Comparison of ENCODE assay signal across 8 cellular contexts in genomic region chr19:12333162-12334159, GRCh38. TPM values are rescaled to one million over a fixed set of nuclear protein-coding genes. Genes with fewer than 3 reads are reported as not detected.
DNase-seq lines count a peak whose midpoint lies in the region; ATAC-seq, FAIRE-seq and TF ChIP-seq lines count a peak whose summit lies in the region.

TSS of gene ZNF563 (minus strand) at chr19:12333633. CDS start at chr19:12333482, 151 bp downstream.

- H3K4me3 ChIP-seq in bronchial epithelial cell (ENCODE audit: low read depth, low read length) (peak within 1 kb of the TSS; percentile 57), skin epidermis (peak within 1 kb of the TSS; percentile 67 to 89 (median 79))

- H3K4me1 Mint-ChIP-seq in WTC11: peaks cover 25% of the 10 kb centered on the region

- ATAC-seq in HG02938 (IDR thresholded peaks at IDR 0.05; ENCODE audit: unreplicated experiment) (peak; percentile 89), WTC11 (peak; percentile 100)

- peak within 1 kb of the TSS; percentile 62 to 98 (median 95) for H3K27ac ChIP-seq in skin epidermis

- H3K36me3 ChIP-seq in bronchial epithelial cell (ENCODE audit: control insufficient read depth, insufficient read depth, low read length): no peaks in the 10 kb centered on the region

- DNase-seq in GM18507 (ENCODE audit: extremely low spot score, insufficient read length, low read depth) (peak; percentile 86), NCI-H2081 (lab: John Stamatoyannopoulos, UW) (peak; percentile 93 to 96), WTC11 (ENCODE audit: low spot score) (peak; percentile 99), bronchial epithelial cell (ENCODE audit: low read depth) (peak; percentile 90), iPS-NIHi11 (ENCODE audit: low spot score) (peak; percentile 96), cortex of kidney (lab: John Stamatoyannopoulos, UW) (no peak)

- peak within 1 kb of the TSS; percentile 96 for H3K4me3 Mint-ChIP-seq in WTC11

- H3K27me3 Mint-ChIP-seq in WTC11 (ENCODE audit: low read depth): peaks cover 11% of the 10 kb centered on the region

- peak; percentile 97 for FAIRE-seq in GM18507 (lab: Jason Lieb, UNC)
- no peak for FAIRE-seq in bronchial epithelial cell (lab: Jason Lieb, UNC)

- no peaks in the 10 kb centered on the region for H3K27me3 ChIP-seq in bronchial epithelial cell (ENCODE audit: control insufficient read depth, insufficient read depth, low read length)

- no peaks in the 10 kb centered on the region for H3K9me3 Mint-ChIP-seq in WTC11

- POLR2A ChIA-PET in WTC11 (lab: Charles Lee): interaction anchor here (0.7 to 1.6 kb wide), 9 partner anchors 26 to 151 kb away, joined by 3 to 7 read pairs (median 4); partner anchors contain the start of genes ZNF44, ZNF442, ZNF709 and ZNF799

- TF ChIP-seq CTCF in WTC11 (IDR thresholded peaks at IDR 0.05) (no peak), bronchial epithelial cell (IDR thresholded peaks at IDR 0.05; ENCODE audit: insufficient read depth, low read length, severe bottlenecking) (no peak)

- H3K27ac Mint-ChIP-seq in WTC11: peak within 1 kb of the TSS; percentile 96

- CTCF ChIA-PET in WTC11 (lab: Charles Lee): interaction anchor here (0.6 to 1.6 kb wide), 11 partner anchors 32 to 1479 kb away, joined by 3 to 11 read pairs (median 3); partner anchors contain the start of genes ZNF136, ZNF442, ZNF443 and ZNF491

- H3K36me3 Mint-ChIP-seq in WTC11: no peaks in the 10 kb centered on the region

TF ChIP-seq in WTC11, 78 proteins besides CTCF, POLR2A, EP300 and RAD21 (continues in another document):
- TF ChIP-seq ELF4 (CRISPR knock-in tag; IDR thresholded peaks at IDR 0.05; ENCODE audit: low read depth) (no peak), KAT7 (CRISPR knock-in tag; IDR thresholded peaks at IDR 0.05; ENCODE audit: borderline replicate concordance) (peak; percentile 61; the same call in 1 of the 2 replicates), FOXJ3 (CRISPR knock-in tag; IDR thresholded peaks at IDR 0.05; ENCODE audit: borderline replicate concordance) (no peak), PREB (CRISPR knock-in tag; IDR thresholded peaks at IDR 0.05; ENCODE audit: borderline replicate concordance) (no peak), SP1 (CRISPR knock-in tag; conservative IDR thresholded peaks at IDR 0.05) (peak; percentile 88), PRDM15 (CRISPR knock-in tag; IDR thresholded peaks at IDR 0.05) (no peak), ZNF219 (CRISPR knock-in tag; IDR thresholded peaks at IDR 0.05; ENCODE audit: borderline replicate concordance) (no peak), NR2C2 (CRISPR knock-in tag; IDR thresholded peaks at IDR 0.05) (no peak), STAT6 (CRISPR knock-in tag; conservative IDR thresholded peaks at IDR 0.05; ENCODE audit: low read depth) (no peak), ZNF416 (CRISPR knock-in tag; IDR thresholded peaks at IDR 0.05) (0 out of 2 replicates have a peak, but pooled peaks have one; percentile 28), ESRRA (CRISPR knock-in tag; IDR thresholded peaks at IDR 0.05; ENCODE audit: borderline replicate concordance) (peak; percentile 36; the same call in 1 of the 2 replicates), GABPB1 (CRISPR knock-in tag; IDR thresholded peaks at IDR 0.05) (peak; percentile 52), FOXP4 (CRISPR knock-in tag; IDR thresholded peaks at IDR 0.05) (0 out of 2 replicates have a peak, but pooled peaks have one; percentile 16), ATF3 (CRISPR knock-in tag; conservative IDR thresholded peaks at IDR 0.05) (no peak), ZNF425 (CRISPR knock-in tag; conservative IDR thresholded peaks at IDR 0.05) (no peak), NFYB (CRISPR knock-in tag; conservative IDR thresholded peaks at IDR 0.05; ENCODE audit: low read depth) (peak; percentile 94)

RNA-seq across cellular contexts. Expression of gene ZNF563, which starts in this region (rescaled TPM):
- 4.5 to 5.6 TPM (median 4.5 TPM) in 3 replicates for total RNA-seq in WTC11 (2021)
- 2.4 and 4.6 TPM in 2 replicates for total RNA-seq in bronchial epithelial cell
